Comparison of ENCODE assay signal across 1 cellular context in genomic region chr1:190560161-190560681, GRCh38.
TF ChIP-seq lines count a peak whose summit lies in the region.

No MANE protein-coding gene starts in this region.

TF ChIP-seq in HepG2, 621 proteins besides CTCF, POLR2A, EP300 and RAD21 (continued from another document):
- TF ChIP-seq DMTF1 (CRISPR knock-in tag; IDR thresholded peaks at IDR 0.05) (no peak), MAFF (IDR thresholded peaks at IDR 0.05; ENCODE audit: low read depth, low read length) (peak; percentile 60)
